Comparison of ENCODE assay signal across 9 cellular contexts in the genomic region with DNA sequence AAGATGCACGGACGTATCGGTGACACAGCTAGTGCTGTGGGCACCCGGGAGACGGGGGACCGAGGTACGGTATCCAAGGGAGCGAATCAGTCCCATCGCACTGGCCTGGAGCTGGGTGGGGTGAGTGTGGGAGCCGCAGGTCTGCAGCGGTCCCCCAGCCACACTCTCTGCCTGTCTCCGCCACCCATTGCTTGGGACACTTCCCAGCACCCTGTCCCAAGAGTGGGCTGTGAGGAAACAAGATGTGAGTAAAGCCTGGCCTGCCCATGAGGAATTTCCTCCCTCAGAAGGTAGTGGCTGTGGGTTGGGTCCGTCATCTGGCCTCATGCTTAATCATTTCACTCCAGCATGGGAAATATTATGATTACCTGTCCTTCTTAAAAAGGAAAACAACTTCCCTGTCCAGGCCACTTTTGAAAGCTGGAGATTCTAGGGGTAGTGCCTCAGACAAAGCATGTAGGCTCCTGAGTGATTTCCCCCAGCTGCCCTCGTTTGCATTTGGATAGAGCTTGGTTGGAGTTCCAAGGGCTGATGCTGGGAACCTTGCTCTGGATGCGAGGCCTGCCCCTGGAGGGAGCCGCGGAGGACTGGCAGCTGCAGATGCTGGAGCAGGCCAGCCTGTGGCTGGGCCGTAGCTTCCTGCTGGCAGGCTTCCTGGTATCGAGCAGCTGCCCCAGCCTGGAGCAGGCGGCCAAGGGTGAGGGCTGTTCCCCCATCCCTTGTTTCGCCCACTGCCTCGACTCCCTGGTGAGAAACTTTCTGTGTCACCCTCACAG. TPM values are rescaled to one million over a fixed set of nuclear protein-coding genes. Genes with fewer than 3 reads are reported as not detected.
A peak's percentile ranks its signal among the peaks of the same experiment; 100 is the strongest.
DNase-seq lines count a peak whose midpoint lies in the region; ATAC-seq and TF ChIP-seq lines count a peak whose summit lies in the region.
"Had no signal": no experiment of that assay in that cellular context is flagged by ENCODE, and none has a peak within 500 bp of the region (broad histone marks: within the 10 kb centered on the region; RNA-seq: fewer than 3 reads in every experiment).

No MANE protein-coding gene starts in this region.

- H3K27ac ChIP-seq in iPS-18a (ENCODE audit: low read length) (no peak overlapping the region), prostate gland (no peak overlapping the region)
- H3K27ac ChIP-seq: RWPE1, spleen had no signal

- peaks cover 20% of the 10 kb centered on the region for H3K4me1 ChIP-seq in iPS-18a (ENCODE audit: control insufficient read depth, low read depth, low read length)
- H3K4me1 ChIP-seq in prostate gland (replicated peaks): no peaks in the 10 kb centered on the region

- H3K9me3 ChIP-seq in iPS-18a (ENCODE audit: control insufficient read depth, low read depth, low read length) (no peaks in the 10 kb centered on the region), prostate gland (no peaks in the 10 kb centered on the region)
- H3K9me3 ChIP-seq: spleen had no signal

- no peak for TF ChIP-seq POLR2A in prostate gland (IDR thresholded peaks at IDR 0.05)

- TF ChIP-seq CTCF in prostate gland (IDR thresholded peaks at IDR 0.05): no peak

- ATAC-seq in HG03095 (IDR thresholded peaks at IDR 0.05; ENCODE audit: unreplicated experiment): no peak

- H3K9ac ChIP-seq in iPS-18a (ENCODE audit: low read length): peak overlapping the region; percentile 3

- H3K4me3 ChIP-seq in iPS-18a (ENCODE audit: low read length): no peak overlapping the region
- H3K4me3 ChIP-seq in prostate gland: no peak overlapping the region
- H3K4me3 ChIP-seq: spleen had no signal

- H3K36me3 ChIP-seq in iPS-18a (ENCODE audit: control insufficient read depth, low read depth, low read length) (peaks cover 35% of the 10 kb centered on the region), prostate gland (no peaks in the 10 kb centered on the region)

- WGBS in prostate gland: 78% methylated on average over 22 of the region's 22 CpGs

- DNase-seq in DMS 273 (lab: John Stamatoyannopoulos, UW; ENCODE audit: unreplicated experiment): peak; percentile 94
- no peak for DNase-seq in prostate gland (ENCODE audit: low spot score)
- DNase-seq: DMS153; effector memory CD4-positive, alpha-beta T cell; MM.1S; spleen had no signal

- intact Hi-C loops in prostate gland (cut with DNase I): no loop called here

- H3K27me3 ChIP-seq in iPS-18a (ENCODE audit: control insufficient read depth, insufficient read depth, low read length): no peaks in the 10 kb centered on the region
- no peaks in the 10 kb centered on the region for H3K27me3 ChIP-seq in prostate gland (replicated peaks; ENCODE audit: insufficient read depth)
- H3K27me3 ChIP-seq: spleen had no signal

RNA-seq across cellular contexts. Expression of gene ACTR3C, which starts 6.2 kb away (rescaled TPM):
- 10 to 100 TPM; 10.7 to 15.1 TPM for total RNA-seq in prostate gland

RNA-seq across cellular contexts. Expression of gene LRRC61, which starts 6.4 kb away (rescaled TPM):
- total RNA-seq in prostate gland: 10 to 100 TPM; 25.8 to 34.4 TPM

RNA-seq across cellular contexts. Expression of gene RARRES2, which starts 11.9 kb away (rescaled TPM):
- 10 to 100 TPM; 98.8 to 99.8 TPM for total RNA-seq in prostate gland

RNA-seq across cellular contexts. Expression of gene REPIN1, which starts 39.1 kb away (rescaled TPM):
- 100 to 1,000 TPM; 150 to 171 TPM for total RNA-seq in prostate gland

RNA-seq across cellular contexts. Expression of gene ZNF775, which starts 49.6 kb away (rescaled TPM):
- total RNA-seq in prostate gland: 10 to 100 TPM; 14.4 to 14.8 TPM
